ENCODE assay signal across 35 cellular contexts in genomic region chr6:145142958-145143357, GRCh38.
DNase-seq lines count a peak whose midpoint lies in the region; ATAC-seq, FAIRE-seq and TF ChIP-seq lines count a peak whose summit lies in the region.
"Had no signal": no experiment of that assay in that cellular context is flagged by ENCODE, and none has a peak within 500 bp of the region (broad histone marks: within the 10 kb centered on the region; RNA-seq: fewer than 3 reads in every experiment).

No MANE protein-coding gene starts in this region.

- H3K4me3 Mint-ChIP-seq in activated CD4-positive, alpha-beta T cell treated with anti-CD3 and anti-CD28 coated beads, Interleukin-2, amount 10 ng/mL, durations not matched to agents 24 days and 14 days: no peak overlapping the region
- H3K4me3 Mint-ChIP-seq: B cell; CD14-positive monocyte; CD4-positive, alpha-beta memory T cell; CD4-positive, alpha-beta T cell; CD4-positive, CD25-positive, alpha-beta regulatory T cell; CD8-positive, alpha-beta memory T cell; CD8-positive, alpha-beta T cell had no signal

- no peak overlapping the region for H4K91ac ChIP-seq in H1 (replicated peaks; ENCODE audit: insufficient read length, low read length)
- no peak overlapping the region for H4K91ac ChIP-seq in neuronal stem cell (ENCODE audit: low read depth, low read length, poor library complexity)

- H4K5ac ChIP-seq in H1 (ENCODE audit: insufficient read length, low read depth, low read length): no peak overlapping the region

- peak; percentile 77 for DNase-seq in LNCaP clone FGC (ENCODE audit: low read depth)
- no peak for DNase-seq in H1 (ENCODE audit: low read depth in 1 of 2, low spot score in 2 of 2)
- peak; percentile 25 for DNase-seq in prostate gland (ENCODE audit: low spot score)
- DNase-seq in neuronal stem cell (ENCODE audit: low spot score): no peak
- DNase-seq in Right ventricle myocardium inferior (ENCODE audit: missing footprints): no peak
- DNase-seq in activated CD4-positive, alpha-beta T cell treated with anti-CD3 and anti-CD28 coated beads, Interleukin-2, amount 10 ng/mL, durations not matched to agents 24 days and 14 days: no peak
- DNase-seq: 8988T; ACHN; AML-193; BE2C; C1 segment of cervical spinal cord; Caco-2; Calu3; CD4-positive, alpha-beta memory T cell; CD4-positive, alpha-beta T cell; CD4-positive, CD25-positive, alpha-beta regulatory T cell; CD8-positive, alpha-beta memory T cell; CD8-positive, alpha-beta T cell; COR-L47; DMS 273 treated with DMSO at 0.1 percent for 48 hours; DMS153; DMS53; DMS79; DMS79 treated with DMSO at 0.1 percent for 48 hours; DND-41; EL had no signal

- H2BK120ac ChIP-seq in H1 (replicated peaks; ENCODE audit: low read depth, low read length): no peak overlapping the region
- no peak overlapping the region for H2BK120ac ChIP-seq in neuronal stem cell (ENCODE audit: low read depth, low read length)

- TF ChIP-seq POLR2A in H1 (IDR thresholded peaks at IDR 0.05; ENCODE audit: control extremely low read depth in 1 of 2, low read depth in 2 of 2, low read length in 2 of 2) (no peak), prostate gland (IDR thresholded peaks at IDR 0.05) (no peak)

- TF ChIP-seq RAD21 in H1 (IDR thresholded peaks at IDR 0.05 in 1 of 2, conservative IDR thresholded peaks at IDR 0.05 in 1 of 2; ENCODE audit: low read depth in 2 of 2, low read length in 2 of 2): no peak

- POLR2A ChIA-PET in H1 (lab: Charles Lee; ENCODE audit: partially characterized antibody): no interaction called here

- no peaks in the 10 kb centered on the region for H4K20me1 ChIP-seq in H1 (replicated peaks in 1 of 2; ENCODE audit: control insufficient read depth in 1 of 2, insufficient read depth in 2 of 2, low read length in 2 of 2)
- H4K20me1 ChIP-seq: BLaER1; BLaER1 treated with 17β-estradiol and CSF1 and Interleukin-3, amounts not matched to agents 10 nM and 100 nM had no signal

- H2BK15ac ChIP-seq in H1 (ENCODE audit: low read length): 0 out of 2 replicates have a peak overlapping the region, but pooled peaks have one; percentile 11
- no peak overlapping the region for H2BK15ac ChIP-seq in neuronal stem cell (ENCODE audit: low read length)

- H3K9me3 ChIP-seq in H1 (ENCODE audit: insufficient read depth in 2 of 2, low read depth in 1 of 2, low read length in 1 of 2): no peaks in the 10 kb centered on the region
- no peaks in the 10 kb centered on the region for H3K9me3 ChIP-seq in prostate gland
- H3K9me3 ChIP-seq in neuronal stem cell (replicated peaks in 1 of 2; ENCODE audit: control insufficient read depth in 2 of 2, insufficient read depth in 1 of 2, low read depth in 1 of 2, low read length in 2 of 2): no peaks in the 10 kb centered on the region
- H3K9me3 ChIP-seq: A549; BE2C; BLaER1; BLaER1 treated with 17β-estradiol and CSF1 and Interleukin-3, amounts not matched to agents 10 nM and 100 nM; Caco-2 had no signal

- no peak for TF ChIP-seq CTCF in LNCaP clone FGC (IDR thresholded peaks at IDR 0.05; ENCODE audit: control insufficient read depth, extremely low read depth, insufficient read depth)
- TF ChIP-seq CTCF in H1 (IDR thresholded peaks at IDR 0.05; ENCODE audit: control extremely low read depth in 1 of 3, insufficient read depth in 1 of 3, low read depth in 1 of 3, low read length in 3 of 3): no peak
- no peak for TF ChIP-seq CTCF in prostate gland (IDR thresholded peaks at IDR 0.05)

- 88% methylated on average over 1 of the region's 1 CpG; no CpG with 5 or more reads in 1 of the 2 experiments for WGBS in H1 (ENCODE audit: extremely low coverage in 1 of 2, insufficient coverage in 1 of 2, insufficient read length in 1 of 2, insufficient replicate concordance in 2 of 2, low coverage in 1 of 2, low lambda C conversion rate in 2 of 2, missing lambda C conversion rate in 1 of 2), 2 experiments
- 61% methylated on average over 1 of the region's 1 CpG for WGBS in prostate gland
- no CpG with 5 or more reads among the region's 1 CpG for WGBS in neuronal stem cell (ENCODE audit: extremely low coverage in 2 of 2, insufficient read length in 2 of 2, insufficient replicate concordance in 1 of 2), 2 donors

- peaks cover 1% of the 10 kb centered on the region for H3K27me3 Mint-ChIP-seq in activated CD4-positive, alpha-beta T cell treated with anti-CD3 and anti-CD28 coated beads, Interleukin-2, amount 10 ng/mL, durations not matched to agents 24 days and 14 days
- H3K27me3 Mint-ChIP-seq: B cell; CD4-positive, CD25-positive, alpha-beta regulatory T cell had no signal

- no peak for TF ChIP-seq EP300 in H1 (IDR thresholded peaks at IDR 0.05; ENCODE audit: borderline replicate concordance in 1 of 2, low read depth in 2 of 2, low read length in 2 of 2)

- CTCF ChIA-PET in H1 (lab: Charles Lee; ENCODE audit: partially characterized antibody): no interaction called here

- no peaks in the 10 kb centered on the region for H3K36me3 Mint-ChIP-seq in activated CD4-positive, alpha-beta T cell treated with anti-CD3 and anti-CD28 coated beads, Interleukin-2, amount 10 ng/mL, durations not matched to agents 24 days and 14 days (ENCODE audit: low read depth)
- H3K36me3 Mint-ChIP-seq: CD14-positive monocyte; CD4-positive, alpha-beta memory T cell; CD4-positive, CD25-positive, alpha-beta regulatory T cell; CD8-positive, alpha-beta memory T cell; CD8-positive, alpha-beta T cell had no signal

- no peaks in the 10 kb centered on the region for H3K9me3 Mint-ChIP-seq in activated CD4-positive, alpha-beta T cell treated with anti-CD3 and anti-CD28 coated beads, Interleukin-2, amount 10 ng/mL, durations not matched to agents 24 days and 14 days
- H3K9me3 Mint-ChIP-seq: CD4-positive, alpha-beta T cell; CD8-positive, alpha-beta memory T cell; CD8-positive, alpha-beta T cell had no signal

- no peaks in the 10 kb centered on the region for H3K4me1 Mint-ChIP-seq in activated CD4-positive, alpha-beta T cell treated with anti-CD3 and anti-CD28 coated beads, Interleukin-2, amount 10 ng/mL, durations not matched to agents 24 days and 14 days
- H3K4me1 Mint-ChIP-seq: B cell; CD4-positive, alpha-beta memory T cell; CD4-positive, CD25-positive, alpha-beta regulatory T cell; CD8-positive, alpha-beta memory T cell had no signal

- no peak overlapping the region for H3K27ac ChIP-seq in H1 (ENCODE audit: low read depth, low read length)
- no peak overlapping the region for H3K27ac ChIP-seq in prostate gland
- H3K27ac ChIP-seq in neuronal stem cell (replicated peaks; ENCODE audit: low read length): no peak overlapping the region
- H3K27ac ChIP-seq: 22Rv1; A549; BLaER1; BLaER1 treated with 17β-estradiol and CSF1 and Interleukin-3, amounts not matched to agents 10 nM and 100 nM; C4-2B had no signal

- H3K23me2 ChIP-seq in H1 (ENCODE audit: low read depth, low read length): no peaks in the 10 kb centered on the region

- H2AFZ ChIP-seq in H1 (ENCODE audit: low read length) (no peak overlapping the region), neuronal stem cell (ENCODE audit: low read length) (no peak overlapping the region)

- H3K4me3 ChIP-seq in LNCaP clone FGC (ENCODE audit: low read depth, low read length) (no peak overlapping the region), H1 (ENCODE audit: extremely low read depth in 1 of 4, insufficient read depth in 2 of 4, low read depth in 3 of 4, low read length in 4 of 4) (no peak overlapping the region), prostate gland (no peak overlapping the region), neuronal stem cell (ENCODE audit: low read length in 2 of 2) (no peak overlapping the region)
- H3K4me3 ChIP-seq: A549; BLaER1; BLaER1 treated with 17β-estradiol and CSF1 and Interleukin-3, amounts not matched to agents 10 nM and 100 nM had no signal

- no peaks in the 10 kb centered on the region for H3K36me3 ChIP-seq in H1 (ENCODE audit: control insufficient read depth in 2 of 4, insufficient read depth in 4 of 4, low read length in 3 of 4)
- no peaks in the 10 kb centered on the region for H3K36me3 ChIP-seq in prostate gland
- H3K36me3 ChIP-seq in neuronal stem cell (replicated peaks in 1 of 2; ENCODE audit: control insufficient read depth in 2 of 2, insufficient read depth in 2 of 2, low read length in 2 of 2): no peaks in the 10 kb centered on the region
- H3K36me3 ChIP-seq: BE2C; BLaER1; BLaER1 treated with 17β-estradiol and CSF1 and Interleukin-3, amounts not matched to agents 10 nM and 100 nM had no signal

- H2BK5ac ChIP-seq in H1 (ENCODE audit: low read depth, low read length): no peak overlapping the region
- H2BK5ac ChIP-seq in neuronal stem cell (ENCODE audit: low read length): no peak overlapping the region

- ATAC-seq in Right ventricle myocardium inferior: no peak
- ATAC-seq: A549; CD8-positive, alpha-beta T cell had no signal

- H2BK12ac ChIP-seq in H1 (ENCODE audit: low read depth, low read length) (no peak overlapping the region), neuronal stem cell (ENCODE audit: low read length) (no peak overlapping the region)

- no peaks in the 10 kb centered on the region for H3K79me1 ChIP-seq in H1 (ENCODE audit: low read depth, low read length)
- no peaks in the 10 kb centered on the region for H3K79me1 ChIP-seq in neuronal stem cell (ENCODE audit: low read depth, low read length)

- H2AK5ac ChIP-seq in H1 (ENCODE audit: low read depth, low read length) (no peak overlapping the region), neuronal stem cell (ENCODE audit: low read depth, low read length) (no peak overlapping the region)

- H3K4ac ChIP-seq in H1 (replicated peaks; ENCODE audit: insufficient read length, low read depth, low read length) (no peak overlapping the region), neuronal stem cell (ENCODE audit: low read length) (no peak overlapping the region)

- H3K9ac ChIP-seq in H1 (replicated peaks in 1 of 4; ENCODE audit: extremely low read depth in 1 of 4, low read depth in 3 of 4, low read length in 3 of 4) (no peak overlapping the region), neuronal stem cell (ENCODE audit: low read depth, low read length, poor library complexity) (no peak overlapping the region)
- H3K9ac ChIP-seq: BLaER1; BLaER1 treated with 17β-estradiol and CSF1 and Interleukin-3, amounts not matched to agents 10 nM and 100 nM had no signal

- no peak overlapping the region for H3K14ac ChIP-seq in H1 (ENCODE audit: insufficient read length)
- H3K14ac ChIP-seq in neuronal stem cell (ENCODE audit: low read length): no peak overlapping the region

- H3K4me2 ChIP-seq in H1 (ENCODE audit: insufficient read depth in 1 of 2, low read depth in 2 of 2, low read length in 2 of 2) (no peak overlapping the region), neuronal stem cell (ENCODE audit: insufficient read depth, low read length, poor library complexity, severe bottlenecking) (no peak overlapping the region)
- H3K4me2 ChIP-seq: A549; BLaER1; BLaER1 treated with 17β-estradiol and CSF1 and Interleukin-3, amounts not matched to agents 10 nM and 100 nM had no signal

- intact Hi-C loops in prostate gland (cut with DNase I) (no loop called here), Right ventricle myocardium inferior (cut with DNase I) (no loop called here)
- intact Hi-C loops in activated CD4-positive, alpha-beta T cell treated with anti-CD3 and anti-CD28 coated beads, Interleukin-2, amount 10 ng/mL, durations not matched to agents 24 days and 14 days (cut with micrococcal nuclease): no loop called here

- H3K27me3 ChIP-seq in H1 (replicated peaks in 1 of 4; ENCODE audit: control insufficient read depth in 3 of 4, extremely low read depth in 1 of 4, insufficient read depth in 3 of 4, low read length in 3 of 4): no peaks in the 10 kb centered on the region
- no peaks in the 10 kb centered on the region for H3K27me3 ChIP-seq in prostate gland (replicated peaks; ENCODE audit: insufficient read depth)
- no peaks in the 10 kb centered on the region for H3K27me3 ChIP-seq in neuronal stem cell (ENCODE audit: control insufficient read depth in 3 of 3, insufficient read depth in 3 of 3, low read depth in 1 of 3, low read length in 3 of 3)
- H3K27me3 ChIP-seq: BE2C; BLaER1; BLaER1 treated with 17β-estradiol and CSF1 and Interleukin-3, amounts not matched to agents 10 nM and 100 nM had no signal

- no peaks in the 10 kb centered on the region for H3K79me2 ChIP-seq in H1 (ENCODE audit: control insufficient read depth in 1 of 2, insufficient read depth in 2 of 2, low read length in 2 of 2)

- H3K18ac ChIP-seq in H1 (ENCODE audit: extremely low read depth, low read length): no peak overlapping the region
- no peak overlapping the region for H3K18ac ChIP-seq in neuronal stem cell (ENCODE audit: low read length)

- H4K8ac ChIP-seq in H1 (ENCODE audit: extremely low read depth, insufficient read depth, low read length) (no peak overlapping the region), neuronal stem cell (ENCODE audit: low read depth, low read length) (no peak overlapping the region)

- H2BK20ac ChIP-seq in H1 (ENCODE audit: low read length): no peak overlapping the region

- no peak overlapping the region for H3K23ac ChIP-seq in H1 (ENCODE audit: insufficient read length)
- no peak overlapping the region for H3K23ac ChIP-seq in neuronal stem cell (ENCODE audit: low read depth, low read length, poor library complexity)

- H3K4me1 ChIP-seq in H1 (replicated peaks in 1 of 4; ENCODE audit: control insufficient read depth in 3 of 4, insufficient read depth in 4 of 4, low read length in 3 of 4) (peaks cover 0 to 2% (median 0%) of the 10 kb centered on the region in 4 experiments; a peak in 1 of 7 replicates), prostate gland (replicated peaks) (no peaks in the 10 kb centered on the region), neuronal stem cell (ENCODE audit: control insufficient read depth in 2 of 2, insufficient read depth in 1 of 2, low read depth in 1 of 2, low read length in 2 of 2) (peaks cover 7 to 11% of the 10 kb centered on the region in 2 donors)
- H3K4me1 ChIP-seq: BLaER1, Caco-2 had no signal

- no peak overlapping the region for H3K56ac ChIP-seq in H1 (replicated peaks; ENCODE audit: insufficient read length, low read depth, low read length)

- no peak for FAIRE-seq in H1 (lab: Jason Lieb, UNC)
- FAIRE-seq: A204.1, A549, D721Med had no signal

- no peak overlapping the region for H3K27ac Mint-ChIP-seq in activated CD4-positive, alpha-beta T cell treated with anti-CD3 and anti-CD28 coated beads, Interleukin-2, amount 10 ng/mL, durations not matched to agents 24 days and 14 days
- H3K27ac Mint-ChIP-seq: B cell; CD14-positive monocyte; CD4-positive, alpha-beta memory T cell; CD4-positive, alpha-beta T cell; CD4-positive, CD25-positive, alpha-beta regulatory T cell; CD8-positive, alpha-beta memory T cell; CD8-positive, alpha-beta T cell had no signal

Comparison
In these comparisons a context has a peak if more than half of its experiments do, and no peak if none do; other contexts are left out.
1. DNase-seq: peak in LNCaP clone FGC (single experiment) and prostate gland (single experiment); none in H1 (0 of 2), neuronal stem cell (single experiment), Right ventricle myocardium inferior (single experiment) and activated CD4-positive, alpha-beta T cell treated with anti-CD3 and anti-CD28 coated beads, Interleukin-2, amount 10 ng/mL, durations not matched to agents 24 days and 14 days (single experiment).